In genomic region chr5:176466245-176466871, GRCh38 we compare ENCODE assay signal across 12 cellular contexts. TPM values are rescaled to one million over a fixed set of nuclear protein-coding genes. Genes with fewer than 3 reads are reported as not detected.
DNase-seq lines count a peak whose midpoint lies in the region; TF ChIP-seq lines count a peak whose summit lies in the region.
"Had no signal": no experiment of that assay in that cellular context is flagged by ENCODE, and none has a peak within 500 bp of the region (broad histone marks: within the 10 kb centered on the region; RNA-seq: fewer than 3 reads in every experiment).

No MANE protein-coding gene starts in this region.

- H3K4me3 Mint-ChIP-seq in mesothelial cell of epicardium = no peak overlapping the region
- H3K4me3 Mint-ChIP-seq: activated naive CD4-positive, alpha-beta T cell treated with anti-CD3 and anti-CD28 coated beads, Interleukin-2, amount 50 U/mL, for 24 hours had no signal

- CTCF ChIA-PET in PC-9 (lab: Charles Lee) = no interaction called here

- no peak overlapping the region for H2AFZ ChIP-seq in GM23248
- H2AFZ ChIP-seq in PC-9 = no peak overlapping the region

- peak overlapping the region; percentile 15 for H3K27ac ChIP-seq in GM23248
- H3K27ac ChIP-seq in PC-9 = peak overlapping the region; percentile 19; the same call in 1 of the 2 replicates
- H3K27ac ChIP-seq: VCaP had no signal

- H3K9ac ChIP-seq in GM23248 = no peak overlapping the region

- peak; percentile 56 for DNase-seq in GM23248
- DNase-seq in PC-9 = peak in 1 of 2 experiments; percentile 37
- DNase-seq in epithelial cell of proximal tubule (ENCODE audit: low read depth) = peak; percentile 26
- DNase-seq in renal cortical epithelial cell (ENCODE audit: low read depth) = peak; percentile 58
- no peak for DNase-seq in NCI-H187 (lab: John Stamatoyannopoulos, UW)
- DNase-seq in central memory CD4-positive, alpha-beta T cell = no peak
- DNase-seq in NCI-H187 treated with DMSO at 0.1 percent for 48 hours (lab: John Stamatoyannopoulos, UW) = no peak
- DNase-seq in mesothelial cell of epicardium (ENCODE audit: low spot score in 2 of 2, unreplicated experiment in 2 of 2) = no peak
- DNase-seq: NCI-H2171 treated with DMSO at 0.1 percent for 48 hours, posterior cingulate gyrus had no signal

- TF ChIP-seq CTCF in PC-9 (conservative IDR thresholded peaks at IDR 0.05) (no peak), epithelial cell of proximal tubule (conservative IDR thresholded peaks at IDR 0.05; ENCODE audit: low read depth, low read length) (no peak), mesothelial cell of epicardium (IDR thresholded peaks at IDR 0.05; ENCODE audit: unreplicated experiment) (no peak)

- WGBS in GM23248 (ENCODE audit: low coverage in 1 of 2, low lambda C conversion rate in 2 of 2, missing lambda C conversion rate in 2 of 2), 2 experiments = 47 to 50% methylated on average over 6 of the region's 6 CpGs

- H3K4me1 ChIP-seq in GM23248 (ENCODE audit: insufficient read depth) (peaks cover 12% of the 10 kb centered on the region), PC-9 (replicated peaks; ENCODE audit: insufficient read depth) (peaks cover 9% of the 10 kb centered on the region)

- in situ Hi-C loops in GM23248 (cut with MboI) = no loop called here

- no peaks in the 10 kb centered on the region for H3K9me3 Mint-ChIP-seq in mesothelial cell of epicardium
- H3K9me3 Mint-ChIP-seq: activated naive CD4-positive, alpha-beta T cell treated with anti-CD3 and anti-CD28 coated beads, Interleukin-2, amount 50 U/mL, for 24 hours had no signal

- H4K20me1 ChIP-seq in GM23248 (ENCODE audit: insufficient read depth) (no peaks in the 10 kb centered on the region; the same call in 1 of the 2 replicates), PC-9 (ENCODE audit: insufficient read depth) (peaks cover 77% of the 10 kb centered on the region)

- H3K4me2 ChIP-seq in GM23248 (ENCODE audit: unreplicated experiment) = peak overlapping the region; percentile 33
- no peak overlapping the region for H3K4me2 ChIP-seq in PC-9

- H3K79me2 ChIP-seq in GM23248 (ENCODE audit: insufficient read depth) (peaks cover 99% of the 10 kb centered on the region), PC-9 (ENCODE audit: low read depth) (peaks cover 93% of the 10 kb centered on the region)

- no peak overlapping the region for H3K4me3 ChIP-seq in GM23248
- H3K4me3 ChIP-seq in PC-9 = no peak overlapping the region
- H3K4me3 ChIP-seq in epithelial cell of proximal tubule (ENCODE audit: low read depth, low read length) = no peak overlapping the region

- peaks cover 4% of the 10 kb centered on the region for H3K4me1 Mint-ChIP-seq in mesothelial cell of epicardium

- intact Hi-C loops in PC-9 (cut with micrococcal nuclease; ENCODE audit: unreplicated experiment) = no loop called here

- peaks cover 20% of the 10 kb centered on the region for H3F3A ChIP-seq in GM23248 (ENCODE audit: insufficient read depth)
- H3F3A ChIP-seq in PC-9 (ENCODE audit: insufficient read depth, low read depth) = peaks cover 54% of the 10 kb centered on the region

- H3K36me3 ChIP-seq in GM23248 (ENCODE audit: low read depth) = no peaks in the 10 kb centered on the region
- peaks cover 8% of the 10 kb centered on the region; the same call in 1 of the 2 replicates for H3K36me3 ChIP-seq in PC-9 (ENCODE audit: low read depth)

- no TSS peak for BruUV-seq in PC-9 (replicated peaks; lab: Mats Ljungman, UMichigan)

- no peaks in the 10 kb centered on the region for H3K9me3 ChIP-seq in GM23248 (ENCODE audit: low read depth)
- H3K9me3 ChIP-seq in PC-9 (ENCODE audit: insufficient read depth, low read depth) = no peaks in the 10 kb centered on the region

- H3K27me3 ChIP-seq in GM23248 (replicated peaks; ENCODE audit: insufficient read depth) (no peaks in the 10 kb centered on the region), PC-9 (ENCODE audit: insufficient read depth, low read depth) (no peaks in the 10 kb centered on the region)

- no peaks in the 10 kb centered on the region for H3K27me3 Mint-ChIP-seq in mesothelial cell of epicardium (ENCODE audit: low read depth)
- H3K27me3 Mint-ChIP-seq: activated naive CD4-positive, alpha-beta T cell treated with anti-CD3 and anti-CD28 coated beads, Interleukin-2, amount 50 U/mL, for 24 hours had no signal

- POLR2A ChIA-PET in PC-9 (lab: Charles Lee; ENCODE audit: unreplicated experiment) = interaction anchor here (0.6 kb wide), 1 partner anchor 12 kb away, joined by 3 read pairs; no protein-coding TSS in a partner anchor

- no peak overlapping the region for H3K27ac Mint-ChIP-seq in mesothelial cell of epicardium
- H3K27ac Mint-ChIP-seq: activated naive CD4-positive, alpha-beta T cell treated with anti-CD3 and anti-CD28 coated beads, Interleukin-2, amount 50 U/mL, for 24 hours had no signal

- H3K9me2 ChIP-seq in GM23248 (ENCODE audit: insufficient read depth) (no peaks in the 10 kb centered on the region), PC-9 (ENCODE audit: insufficient read depth) (no peaks in the 10 kb centered on the region)

- H3K36me3 Mint-ChIP-seq in mesothelial cell of epicardium = peaks cover 12% of the 10 kb centered on the region

RNA-seq across cellular contexts. Expression of gene FAF2, which starts 18.2 kb away (rescaled TPM):
- total RNA-seq in GM23248 (2014; rRNA removed; shearing (Covaris generic)) = 41.0 and 45.0 TPM in 2 replicates
- 45.4 and 45.7 TPM in 2 replicates for polyA plus RNA-seq in GM23248 (2016; fragmentation: Nextera tagmentation; extraction: Ambion mirVana)
- total RNA-seq in PC-9 (2021) (41.2 and 59.7 TPM in 2 replicates), epithelial cell of proximal tubule (32.9 and 35.7 TPM in 2 replicates), renal cortical epithelial cell (39.8 and 47.8 TPM in 2 replicates), mesothelial cell of epicardium (52.7 to 54.7 TPM (median 53.9 TPM) in 3 replicates)

RNA-seq across cellular contexts. Expression of gene CLTB, which starts 50.0 kb away (rescaled TPM):
- total RNA-seq in GM23248 (2014; rRNA removed; shearing (Covaris generic)) = 121 and 130 TPM in 2 replicates
- polyA plus RNA-seq in GM23248 (2016; fragmentation: Nextera tagmentation; extraction: Ambion mirVana) = 128 and 132 TPM in 2 replicates
- 123 and 126 TPM in 2 replicates for total RNA-seq in PC-9 (2021)
- 149 and 152 TPM in 2 replicates for total RNA-seq in epithelial cell of proximal tubule
- 77.4 and 146 TPM in 2 replicates for total RNA-seq in renal cortical epithelial cell
- total RNA-seq in mesothelial cell of epicardium = 43.3 to 46.8 TPM (median 44.1 TPM) in 3 replicates

Comparison
In these comparisons a context has a peak if more than half of its experiments do, and no peak if none do; other contexts are left out.
1. DNase-seq: peak in GM23248 (single experiment), epithelial cell of proximal tubule (single experiment) and renal cortical epithelial cell (single experiment); none in NCI-H187 (0 of 2), central memory CD4-positive, alpha-beta T cell (single experiment), NCI-H187 treated with DMSO at 0.1 percent for 48 hours (single experiment) and mesothelial cell of epicardium (0 of 2).